Comparison of ENCODE assay signal across 20 cellular contexts in genomic region chr22:22479999-22480532, GRCh38. TPM values are rescaled to one million over a fixed set of nuclear protein-coding genes. Genes with fewer than 3 reads are reported as not detected.
DNase-seq lines count a peak whose midpoint lies in the region; ATAC-seq and TF ChIP-seq lines count a peak whose summit lies in the region.
"Had no signal": no experiment of that assay in that cellular context is flagged by ENCODE, and none has a peak within 500 bp of the region (broad histone marks: within the 10 kb centered on the region; RNA-seq: fewer than 3 reads in every experiment).

No MANE protein-coding gene starts in this region.

- H3K27ac Mint-ChIP-seq in GM23338: no peak overlapping the region
- H3K27ac Mint-ChIP-seq: CD8-positive, alpha-beta memory T cell; IgD-negative memory B cell had no signal

- H3K27ac ChIP-seq in fibroblast of lung (ENCODE audit: insufficient read depth, low read length) (no peak overlapping the region), trophoblast cell (ENCODE audit: low read depth, low read length) (no peak overlapping the region), GM23338 (ENCODE audit: low read depth) (no peak overlapping the region)
- H3K27ac ChIP-seq: A549 had no signal

- H3K4me1 Mint-ChIP-seq in GM23338: no peaks in the 10 kb centered on the region
- H3K4me1 Mint-ChIP-seq: CD8-positive, alpha-beta memory T cell had no signal

- no peaks in the 10 kb centered on the region for H3K79me1 ChIP-seq in trophoblast cell (ENCODE audit: low read length)

- H3K9me3 ChIP-seq in fibroblast of lung (ENCODE audit: control insufficient read depth, insufficient read depth, low read depth, low read length) (no peaks in the 10 kb centered on the region), trophoblast cell (ENCODE audit: insufficient read depth, low read depth, low read length) (no peaks in the 10 kb centered on the region)
- H3K9me3 ChIP-seq: A549, SK-N-SH had no signal

- no peak overlapping the region for H2BK5ac ChIP-seq in trophoblast cell (ENCODE audit: low read depth, low read length, poor library complexity)

- no peak overlapping the region for H3K14ac ChIP-seq in trophoblast cell (ENCODE audit: low read length)

- no peak overlapping the region for H2BK12ac ChIP-seq in trophoblast cell (ENCODE audit: low read length)

- H3K23ac ChIP-seq in trophoblast cell (ENCODE audit: low read length): no peak overlapping the region

- peaks cover 24% of the 10 kb centered on the region for H3K27me3 Mint-ChIP-seq in GM23338 (ENCODE audit: insufficient read depth, low read depth, poor library complexity)

- ATAC-seq in HG03378 (IDR thresholded peaks at IDR 0.05; ENCODE audit: unreplicated experiment) (no peak), GM21528 (IDR thresholded peaks at IDR 0.05; ENCODE audit: low FRiP score, unreplicated experiment) (no peak), GM23338 (no peak), left lobe of liver (no peak)
- ATAC-seq: A549 had no signal

- H3K9ac ChIP-seq in fibroblast of lung (ENCODE audit: insufficient read depth, low read length): no peak overlapping the region
- H3K9ac ChIP-seq in trophoblast cell (ENCODE audit: low read length): no peak overlapping the region
- H3K9ac ChIP-seq: SK-N-SH had no signal

- H4K20me1 ChIP-seq in fibroblast of lung (ENCODE audit: control insufficient read depth, extremely low read depth, insufficient read depth, low read length) (no peaks in the 10 kb centered on the region), GM23338 (replicated peaks; ENCODE audit: insufficient read depth) (no peaks in the 10 kb centered on the region; the same call in 1 of the 2 replicates)

- H3K36me3 ChIP-seq in fibroblast of lung (ENCODE audit: control insufficient read depth, insufficient read depth, low read length): no peaks in the 10 kb centered on the region
- no peaks in the 10 kb centered on the region for H3K36me3 ChIP-seq in trophoblast cell (ENCODE audit: control insufficient read depth in 1 of 2, insufficient read depth in 2 of 2, low read length in 2 of 2)
- H3K36me3 ChIP-seq in GM23338 (ENCODE audit: insufficient read depth): no peaks in the 10 kb centered on the region

- H3K27me3 ChIP-seq in fibroblast of lung (ENCODE audit: control insufficient read depth, insufficient read depth, low read length) (no peaks in the 10 kb centered on the region), trophoblast cell (ENCODE audit: insufficient read depth, low read length) (no peaks in the 10 kb centered on the region), GM23338 (ENCODE audit: insufficient read depth) (peaks cover 95% of the 10 kb centered on the region)

- WGBS in trophoblast cell (ENCODE audit: extremely low coverage, insufficient coverage, insufficient read length): no CpG with 5 or more reads among the region's 5 CpGs

- H4K91ac ChIP-seq in trophoblast cell (ENCODE audit: low read depth, low read length): no peak overlapping the region

- H3K18ac ChIP-seq in trophoblast cell (ENCODE audit: low read length): no peak overlapping the region

- H3K4me2 ChIP-seq in fibroblast of lung (ENCODE audit: extremely low read depth, insufficient read depth, low read length) (no peak overlapping the region), trophoblast cell (ENCODE audit: low read length) (no peak overlapping the region), GM23338 (no peak overlapping the region)
- H3K4me2 ChIP-seq: A549, SK-N-SH had no signal

- H3F3A ChIP-seq in GM23338 (replicated peaks; ENCODE audit: low read depth): no peaks in the 10 kb centered on the region

- no peak overlapping the region for H4K8ac ChIP-seq in trophoblast cell (ENCODE audit: low read depth, low read length)

- no peak overlapping the region for H2BK120ac ChIP-seq in trophoblast cell (ENCODE audit: insufficient read depth, low read length, poor library complexity)

- H4K12ac ChIP-seq in trophoblast cell (ENCODE audit: low read depth, low read length): no peak overlapping the region

- H2AFZ ChIP-seq in fibroblast of lung (ENCODE audit: low read length): no peak overlapping the region
- no peak overlapping the region for H2AFZ ChIP-seq in trophoblast cell (ENCODE audit: insufficient read depth, low read length, poor library complexity)
- no peak overlapping the region for H2AFZ ChIP-seq in GM23338

- H3K4me3 ChIP-seq in fibroblast of lung (replicated peaks in 1 of 4; ENCODE audit: control extremely low read depth in 1 of 4, insufficient read depth in 1 of 4, low read depth in 3 of 4, low read length in 4 of 4) (no peak overlapping the region), trophoblast cell (ENCODE audit: low read depth, low read length) (no peak overlapping the region), GM23338 (no peak overlapping the region)
- H3K4me3 ChIP-seq: A549 had no signal

- H3K4me1 ChIP-seq in fibroblast of lung (ENCODE audit: control insufficient read depth, extremely low read depth, insufficient read depth, low read length) (no peaks in the 10 kb centered on the region), trophoblast cell (ENCODE audit: control insufficient read depth in 1 of 2, insufficient read depth in 2 of 2, low read length in 2 of 2) (no peaks in the 10 kb centered on the region), GM23338 (ENCODE audit: insufficient read depth) (no peaks in the 10 kb centered on the region)

- TF ChIP-seq CTCF in fibroblast of lung (conservative IDR thresholded peaks at IDR 0.05 in 1 of 2, IDR thresholded peaks at IDR 0.05 in 1 of 2; ENCODE audit: low read depth in 1 of 2, low read length in 2 of 2): no peak
- no peak for TF ChIP-seq CTCF in GM23338 (conservative IDR thresholded peaks at IDR 0.05; ENCODE audit: low read depth in 2 of 2)

- no peaks in the 10 kb centered on the region for H3K36me3 Mint-ChIP-seq in GM23338 (ENCODE audit: low read depth)

- no peak overlapping the region for H2AK5ac ChIP-seq in trophoblast cell (ENCODE audit: low read length)

- peak; percentile 5 for DNase-seq in EL
- peak; percentile 51 for DNase-seq in MV-4-11 (lab: John Stamatoyannopoulos, UW)
- peak; percentile 18 to 42 for DNase-seq in fibroblast of lung (ENCODE audit: low read depth in 2 of 2)
- DNase-seq in trophoblast cell: peak; percentile 2 to 52
- DNase-seq in GM23338 (ENCODE audit: low spot score): no peak
- DNase-seq in left lobe of liver (ENCODE audit: low spot score): no peak
- DNase-seq: C1 segment of cervical spinal cord; CD8-positive, alpha-beta memory T cell; NCI-H1105 treated with DMSO at 0.1 percent for 48 hours; NCI-H1694; NCI-H2081 treated with DMSO at 0.1 percent for 48 hours; NK-92 treated with Interleukin-12 subunit alpha and Interleukin-12 subunit beta, amount 100 ng/mL, for 24 hours; SHP77; SK-N-SH had no signal

- H3K79me2 ChIP-seq in fibroblast of lung (ENCODE audit: control insufficient read depth, insufficient read depth, low read length) (no peaks in the 10 kb centered on the region), trophoblast cell (ENCODE audit: control insufficient read depth, insufficient read depth, low read length, poor library complexity) (no peaks in the 10 kb centered on the region), GM23338 (replicated peaks; ENCODE audit: insufficient read depth) (no peaks in the 10 kb centered on the region)

- H3K4me3 Mint-ChIP-seq in GM23338: no peak overlapping the region
- H3K4me3 Mint-ChIP-seq: CD8-positive, alpha-beta memory T cell; IgD-negative memory B cell had no signal

- H3K9me3 Mint-ChIP-seq in GM23338: no peaks in the 10 kb centered on the region; the same call in 2 of the 3 replicates
- H3K9me3 Mint-ChIP-seq: CD8-positive, alpha-beta memory T cell; IgD-negative memory B cell had no signal

- H3K4ac ChIP-seq in trophoblast cell (ENCODE audit: low read depth, low read length): no peak overlapping the region

- H3K9me2 ChIP-seq in GM23338 (ENCODE audit: insufficient read depth): no peaks in the 10 kb centered on the region
- H3K9me2 ChIP-seq: SK-N-SH had no signal

TF ChIP-seq in GM23338, 12 proteins besides CTCF, POLR2A, EP300 and RAD21:
- no peak for TF ChIP-seq ZNF331 (CRISPR knock-in tag; IDR thresholded peaks at IDR 0.05; ENCODE audit: low read depth)
- TF ChIP-seq ETS1 (IDR thresholded peaks at IDR 0.05): no peak
- TF ChIP-seq JUNB (IDR thresholded peaks at IDR 0.05; ENCODE audit: unreplicated experiment): no peak
- no peak for TF ChIP-seq POLR2AphosphoS5 (IDR thresholded peaks at IDR 0.05; ENCODE audit: low read depth)

RNA-seq across cellular contexts. Expression of gene ZNF280B, which starts 28.5 kb away (rescaled TPM):
- 0.33 and 0.77 TPM in 2 replicates for total RNA-seq in fibroblast of lung
- 0.81 and 0.90 TPM in 2 replicates for polyA plus RNA-seq in fibroblast of lung
- 0.43 TPM in 2 replicates for polyA plus RNA-seq in fibroblast of lung (2012)
- polyA minus RNA-seq in fibroblast of lung (ENCODE audit: low replicate concordance): 0.30 and 0.51 TPM in 2 replicates
- polyA plus RNA-seq in trophoblast cell (2013): 0.58 and 0.60 TPM in 2 replicates
- 5.7 and 6.7 TPM in 2 replicates for total RNA-seq in GM23338 (2014; rRNA removed; shearing (Covaris generic))
- polyA plus RNA-seq in GM23338 (2016; fragmentation: Nextera tagmentation; extraction: Ambion mirVana): 5.3 and 5.5 TPM in 2 replicates
- 0.08 TPM for total RNA-seq in left lobe of liver
- total RNA-seq: HT-29 had no signal

RNA-seq across cellular contexts. Expression of gene ZNF280A, which starts 40.0 kb away (rescaled TPM):
- total RNA-seq in fibroblast of lung (not detected in 2 replicates), left lobe of liver (not detected)
- polyA plus RNA-seq in fibroblast of lung (not detected in 2 replicates), GM23338 (2016; fragmentation: Nextera tagmentation; extraction: Ambion mirVana) (not detected in 2 replicates)
- polyA plus RNA-seq in fibroblast of lung (2012): not detected in 2 replicates
- not detected in 2 replicates for polyA minus RNA-seq in fibroblast of lung (ENCODE audit: low replicate concordance)
- 0.03 TPM in 1 of 2 replicates, not detected in the other for polyA plus RNA-seq in trophoblast cell (2013)
- not detected in 2 replicates for total RNA-seq in GM23338 (2014; rRNA removed; shearing (Covaris generic))
- total RNA-seq: CD8-positive, alpha-beta memory T cell; HT-29; LHCN-M2 had no signal
- polyA plus RNA-seq: CD8-positive, alpha-beta memory T cell; IgD-negative memory B cell; SK-N-SH had no signal

Comparison
In these comparisons a context has a peak if more than half of its experiments do, and no peak if none do; other contexts are left out.
1. DNase-seq: peak in EL (single experiment), MV-4-11 (single experiment), fibroblast of lung (2 of 2) and trophoblast cell (2 of 2); none in GM23338 (single experiment) and left lobe of liver (single experiment).